1 cellular context compared by ENCODE assay signal in the genomic region with DNA sequence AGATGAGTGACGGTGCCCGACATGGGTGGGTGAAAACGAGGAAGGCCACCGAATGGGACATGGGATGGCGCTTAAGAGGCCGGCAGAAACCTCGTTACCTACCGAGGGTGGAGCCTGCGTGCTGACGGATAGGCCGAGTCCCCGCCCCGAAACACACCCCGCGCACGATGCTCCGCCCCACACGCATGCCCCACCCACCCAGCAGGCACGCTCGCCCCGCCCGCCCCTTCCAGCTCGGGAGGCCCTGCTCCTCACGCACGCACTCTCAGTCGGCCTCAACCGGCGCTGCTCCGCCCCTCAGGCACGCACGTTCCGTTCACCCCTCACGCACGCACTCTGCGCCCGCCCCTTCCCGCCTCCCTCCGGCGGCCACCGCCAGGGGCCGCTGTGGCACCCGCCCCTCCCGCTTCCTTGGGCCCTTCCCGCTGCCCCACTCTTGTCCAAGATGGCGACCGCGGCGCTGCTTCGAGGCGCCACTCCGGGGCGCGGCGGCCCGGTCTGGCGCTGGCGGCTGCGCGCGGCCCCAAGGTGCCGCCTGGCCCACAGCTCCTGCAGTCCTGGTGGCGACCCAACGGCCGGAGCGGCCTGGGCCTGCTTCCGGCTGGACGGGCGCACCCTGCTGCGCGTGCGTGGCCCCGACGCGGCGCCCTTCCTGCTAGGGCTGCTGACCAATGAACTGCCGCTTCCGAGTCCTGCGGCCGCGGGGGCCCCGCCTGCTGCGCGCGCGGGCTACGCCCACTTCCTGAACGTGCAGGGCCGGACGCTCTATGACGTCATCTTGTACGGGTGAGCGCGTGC.
A peak's percentile ranks its signal among the peaks of the same experiment; 100 is the strongest.
TF ChIP-seq lines count a peak whose summit lies in the region.

A gene (plus strand): TSS at position 433 of the 798 bp plus-strand sequence. CDS start 13 bp downstream, at position 446.

TF ChIP-seq in K562, 482 proteins besides CTCF, POLR2A, EP300 and RAD21 (continued from another document):
- TF ChIP-seq, protein P1, sequence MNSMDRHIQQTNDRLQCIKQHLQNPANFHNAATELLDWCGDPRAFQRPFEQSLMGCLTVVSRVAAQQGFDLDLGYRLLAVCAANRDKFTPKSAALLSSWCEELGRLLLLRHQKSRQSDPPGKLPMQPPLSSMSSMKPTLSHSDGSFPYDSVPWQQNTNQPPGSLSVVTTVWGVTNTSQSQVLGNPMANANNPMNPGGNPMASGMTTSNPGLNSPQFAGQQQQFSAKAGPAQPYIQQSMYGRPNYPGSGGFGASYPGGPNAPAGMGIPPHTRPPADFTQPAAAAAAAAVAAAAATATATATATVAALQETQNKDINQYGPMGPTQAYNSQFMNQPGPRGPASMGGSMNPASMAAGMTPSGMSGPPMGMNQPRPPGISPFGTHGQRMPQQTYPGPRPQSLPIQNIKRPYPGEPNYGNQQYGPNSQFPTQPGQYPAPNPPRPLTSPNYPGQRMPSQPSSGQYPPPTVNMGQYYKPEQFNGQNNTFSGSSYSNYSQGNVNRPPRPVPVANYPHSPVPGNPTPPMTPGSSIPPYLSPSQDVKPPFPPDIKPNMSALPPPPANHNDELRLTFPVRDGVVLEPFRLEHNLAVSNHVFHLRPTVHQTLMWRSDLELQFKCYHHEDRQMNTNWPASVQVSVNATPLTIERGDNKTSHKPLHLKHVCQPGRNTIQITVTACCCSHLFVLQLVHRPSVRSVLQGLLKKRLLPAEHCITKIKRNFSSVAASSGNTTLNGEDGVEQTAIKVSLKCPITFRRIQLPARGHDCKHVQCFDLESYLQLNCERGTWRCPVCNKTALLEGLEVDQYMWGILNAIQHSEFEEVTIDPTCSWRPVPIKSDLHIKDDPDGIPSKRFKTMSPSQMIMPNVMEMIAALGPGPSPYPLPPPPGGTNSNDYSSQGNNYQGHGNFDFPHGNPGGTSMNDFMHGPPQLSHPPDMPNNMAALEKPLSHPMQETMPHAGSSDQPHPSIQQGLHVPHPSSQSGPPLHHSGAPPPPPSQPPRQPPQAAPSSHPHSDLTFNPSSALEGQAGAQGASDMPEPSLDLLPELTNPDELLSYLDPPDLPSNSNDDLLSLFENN (IDR thresholded peaks at IDR 0.05; ENCODE audit: low read depth in 2 of 2, low read length in 2 of 2): peak in 1 of 2 experiments; percentile 53; a peak in 1 of 4 replicates
- TF ChIP-seq ZNF23 (CRISPR knock-in tag; IDR thresholded peaks at IDR 0.05) (no peak), RHOXF2B (CRISPR knock-in tag; conservative IDR thresholded peaks at IDR 0.05) (no peak), BACH1 (tag; IDR thresholded peaks at IDR 0.05) (no peak), TAF7 (tag; IDR thresholded peaks at IDR 0.05) (no peak), SP1 (CRISPR knock-in tag; IDR thresholded peaks at IDR 0.05) (peak; percentile 99), TEAD1 (CRISPR knock-in tag; IDR thresholded peaks at IDR 0.05) (peak in 1 of 2 experiments; percentile 87; a peak in 2 of 4 replicates), RBM39 (optimal IDR thresholded peaks at IDR 0.05; ENCODE audit: low read depth, low read length) (no peak), L3MBTL2 (IDR thresholded peaks at IDR 0.05) (peak; percentile 94), POU5F1 (IDR thresholded peaks at IDR 0.05; ENCODE audit: borderline replicate concordance, low read depth, low read length, partially characterized antibody) (no peak), ZC3H8 (IDR thresholded peaks at IDR 0.05) (no peak), GATAD2A (IDR thresholded peaks at IDR 0.05) (no peak), CC2D1A (IDR thresholded peaks at IDR 0.05) (no peak), GATA2 (CRISPR knock-in tag; IDR thresholded peaks at IDR 0.05) (no peak), POLR2AphosphoS2 (IDR thresholded peaks at IDR 0.05; ENCODE audit: low read length) (no peak), DNMT1 (IDR thresholded peaks at IDR 0.05) (no peak), NFIC (IDR thresholded peaks at IDR 0.05) (peak; percentile 26; the same call in 1 of the 2 replicates), ZNF780A (CRISPR knock-in tag; IDR thresholded peaks at IDR 0.05) (no peak), ZNF263 (CRISPR knock-in tag; IDR thresholded peaks at IDR 0.05; ENCODE audit: borderline replicate concordance) (no peak), BRCA1 (IDR thresholded peaks at IDR 0.05) (no peak), BRCA1 (CRISPR knock-in tag; IDR thresholded peaks at IDR 0.05) (no peak)
- TF ChIP-seq, protein P2, sequence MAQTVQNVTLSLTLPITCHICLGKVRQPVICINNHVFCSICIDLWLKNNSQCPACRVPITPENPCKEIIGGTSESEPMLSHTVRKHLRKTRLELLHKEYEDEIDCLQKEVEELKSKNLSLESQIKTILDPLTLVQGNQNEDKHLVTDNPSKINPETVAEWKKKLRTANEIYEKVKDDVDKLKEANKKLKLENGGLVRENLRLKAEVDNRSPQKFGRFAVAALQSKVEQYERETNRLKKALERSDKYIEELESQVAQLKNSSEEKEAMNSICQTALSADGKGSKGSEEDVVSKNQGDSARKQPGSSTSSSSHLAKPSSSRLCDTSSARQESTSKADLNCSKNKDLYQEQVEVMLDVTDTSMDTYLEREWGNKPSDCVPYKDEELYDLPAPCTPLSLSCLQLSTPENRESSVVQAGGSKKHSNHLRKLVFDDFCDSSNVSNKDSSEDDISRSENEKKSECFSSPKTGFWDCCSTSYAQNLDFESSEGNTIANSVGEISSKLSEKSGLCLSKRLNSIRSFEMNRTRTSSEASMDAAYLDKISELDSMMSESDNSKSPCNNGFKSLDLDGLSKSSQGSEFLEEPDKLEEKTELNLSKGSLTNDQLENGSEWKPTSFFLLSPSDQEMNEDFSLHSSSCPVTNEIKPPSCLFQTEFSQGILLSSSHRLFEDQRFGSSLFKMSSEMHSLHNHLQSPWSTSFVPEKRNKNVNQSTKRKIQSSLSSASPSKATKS (CRISPR knock-in tag; IDR thresholded peaks at IDR 0.05): no peak
- TF ChIP-seq, protein P3, sequence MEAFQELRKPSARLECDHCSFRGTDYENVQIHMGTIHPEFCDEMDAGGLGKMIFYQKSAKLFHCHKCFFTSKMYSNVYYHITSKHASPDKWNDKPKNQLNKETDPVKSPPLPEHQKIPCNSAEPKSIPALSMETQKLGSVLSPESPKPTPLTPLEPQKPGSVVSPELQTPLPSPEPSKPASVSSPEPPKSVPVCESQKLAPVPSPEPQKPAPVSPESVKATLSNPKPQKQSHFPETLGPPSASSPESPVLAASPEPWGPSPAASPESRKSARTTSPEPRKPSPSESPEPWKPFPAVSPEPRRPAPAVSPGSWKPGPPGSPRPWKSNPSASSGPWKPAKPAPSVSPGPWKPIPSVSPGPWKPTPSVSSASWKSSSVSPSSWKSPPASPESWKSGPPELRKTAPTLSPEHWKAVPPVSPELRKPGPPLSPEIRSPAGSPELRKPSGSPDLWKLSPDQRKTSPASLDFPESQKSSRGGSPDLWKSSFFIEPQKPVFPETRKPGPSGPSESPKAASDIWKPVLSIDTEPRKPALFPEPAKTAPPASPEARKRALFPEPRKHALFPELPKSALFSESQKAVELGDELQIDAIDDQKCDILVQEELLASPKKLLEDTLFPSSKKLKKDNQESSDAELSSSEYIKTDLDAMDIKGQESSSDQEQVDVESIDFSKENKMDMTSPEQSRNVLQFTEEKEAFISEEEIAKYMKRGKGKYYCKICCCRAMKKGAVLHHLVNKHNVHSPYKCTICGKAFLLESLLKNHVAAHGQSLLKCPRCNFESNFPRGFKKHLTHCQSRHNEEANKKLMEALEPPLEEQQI (IDR thresholded peaks at IDR 0.05): no peak
- TF ChIP-seq, protein P4, sequence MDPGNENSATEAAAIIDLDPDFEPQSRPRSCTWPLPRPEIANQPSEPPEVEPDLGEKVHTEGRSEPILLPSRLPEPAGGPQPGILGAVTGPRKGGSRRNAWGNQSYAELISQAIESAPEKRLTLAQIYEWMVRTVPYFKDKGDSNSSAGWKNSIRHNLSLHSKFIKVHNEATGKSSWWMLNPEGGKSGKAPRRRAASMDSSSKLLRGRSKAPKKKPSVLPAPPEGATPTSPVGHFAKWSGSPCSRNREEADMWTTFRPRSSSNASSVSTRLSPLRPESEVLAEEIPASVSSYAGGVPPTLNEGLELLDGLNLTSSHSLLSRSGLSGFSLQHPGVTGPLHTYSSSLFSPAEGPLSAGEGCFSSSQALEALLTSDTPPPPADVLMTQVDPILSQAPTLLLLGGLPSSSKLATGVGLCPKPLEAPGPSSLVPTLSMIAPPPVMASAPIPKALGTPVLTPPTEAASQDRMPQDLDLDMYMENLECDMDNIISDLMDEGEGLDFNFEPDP (CRISPR knock-in tag; IDR thresholded peaks at IDR 0.05): peak; percentile 41; the same call in 1 of the 2 replicates
- TF ChIP-seq, protein P5, sequence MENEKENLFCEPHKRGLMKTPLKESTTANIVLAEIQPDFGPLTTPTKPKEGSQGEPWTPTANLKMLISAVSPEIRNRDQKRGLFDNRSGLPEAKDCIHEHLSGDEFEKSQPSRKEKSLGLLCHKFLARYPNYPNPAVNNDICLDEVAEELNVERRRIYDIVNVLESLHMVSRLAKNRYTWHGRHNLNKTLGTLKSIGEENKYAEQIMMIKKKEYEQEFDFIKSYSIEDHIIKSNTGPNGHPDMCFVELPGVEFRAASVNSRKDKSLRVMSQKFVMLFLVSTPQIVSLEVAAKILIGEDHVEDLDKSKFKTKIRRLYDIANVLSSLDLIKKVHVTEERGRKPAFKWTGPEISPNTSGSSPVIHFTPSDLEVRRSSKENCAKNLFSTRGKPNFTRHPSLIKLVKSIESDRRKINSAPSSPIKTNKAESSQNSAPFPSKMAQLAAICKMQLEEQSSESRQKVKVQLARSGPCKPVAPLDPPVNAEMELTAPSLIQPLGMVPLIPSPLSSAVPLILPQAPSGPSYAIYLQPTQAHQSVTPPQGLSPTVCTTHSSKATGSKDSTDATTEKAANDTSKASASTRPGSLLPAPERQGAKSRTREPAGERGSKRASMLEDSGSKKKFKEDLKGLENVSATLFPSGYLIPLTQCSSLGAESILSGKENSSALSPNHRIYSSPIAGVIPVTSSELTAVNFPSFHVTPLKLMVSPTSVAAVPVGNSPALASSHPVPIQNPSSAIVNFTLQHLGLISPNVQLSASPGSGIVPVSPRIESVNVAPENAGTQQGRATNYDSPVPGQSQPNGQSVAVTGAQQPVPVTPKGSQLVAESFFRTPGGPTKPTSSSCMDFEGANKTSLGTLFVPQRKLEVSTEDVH (IDR thresholded peaks at IDR 0.05; ENCODE audit: low read depth, partially characterized antibody): peak; percentile 57
